31 cellular contexts compared by ENCODE assay signal in genomic region chr6:39850897-39851296, GRCh38. TPM values are rescaled to one million over a fixed set of nuclear protein-coding genes. Genes with fewer than 3 reads are reported as not detected.
DNase-seq lines count a peak whose midpoint lies in the region; FAIRE-seq and TF ChIP-seq lines count a peak whose summit lies in the region.
"Had no signal": no experiment of that assay in that cellular context is flagged by ENCODE, and none has a peak within 500 bp of the region (broad histone marks: within the 10 kb centered on the region; RNA-seq: fewer than 3 reads in every experiment).

No MANE protein-coding gene starts in this region.

- H3K4me3 ChIP-seq in OCI-LY3 (ENCODE audit: low read length) (no peak overlapping the region), esophagus squamous epithelium (no peak overlapping the region), stomach (no peak overlapping the region)
- H3K4me3 ChIP-seq: lower lobe of right lung, mucosa of descending colon, pancreas, Peyer's patch had no signal

- TF ChIP-seq CTCF in OCI-LY3 (IDR thresholded peaks at IDR 0.05; ENCODE audit: low read depth, low read length), result no peak
- no peak for TF ChIP-seq CTCF in esophagus squamous epithelium (IDR thresholded peaks at IDR 0.05)
- TF ChIP-seq CTCF in stomach (IDR thresholded peaks at IDR 0.05), result no peak

- H3K9me3 ChIP-seq in OCI-LY3 (ENCODE audit: insufficient read depth, low read length) (no peaks in the 10 kb centered on the region), esophagus squamous epithelium (no peaks in the 10 kb centered on the region), stomach (no peaks in the 10 kb centered on the region)
- H3K9me3 ChIP-seq: lower lobe of right lung, mucosa of descending colon, pancreas, Peyer's patch had no signal

- no peak for TF ChIP-seq POLR2A in esophagus squamous epithelium (IDR thresholded peaks at IDR 0.05)
- TF ChIP-seq POLR2A in stomach (IDR thresholded peaks at IDR 0.05), result no peak

- no peaks in the 10 kb centered on the region for H3K79me2 ChIP-seq in OCI-LY3 (ENCODE audit: low read length)

- H3K27me3 ChIP-seq in OCI-LY3 (ENCODE audit: low read depth, low read length) (no peaks in the 10 kb centered on the region), esophagus squamous epithelium (no peaks in the 10 kb centered on the region), stomach (no peaks in the 10 kb centered on the region)
- H3K27me3 ChIP-seq: brain microvascular endothelial cell, pancreas, Peyer's patch had no signal

- H3K4me1 ChIP-seq in OCI-LY3 (ENCODE audit: low read length) (peaks cover 20% of the 10 kb centered on the region), esophagus squamous epithelium (peaks cover 0 to 85% (median 5%) of the 10 kb centered on the region in 3 donors), stomach (peaks cover 27 to 80% (median 55%) of the 10 kb centered on the region in 4 donors)

- WGBS in esophagus squamous epithelium, 2 donors, result 17 to 21% methylated on average over 1 of the region's 1 CpG
- 42 to 58% (median 47%) methylated on average over 1 of the region's 1 CpG for WGBS in stomach, 5 donors

- H4K20me1 ChIP-seq in OCI-LY3 (ENCODE audit: insufficient read depth, low read length), result no peaks in the 10 kb centered on the region

- H3K4me2 ChIP-seq in OCI-LY3 (ENCODE audit: low read length), result peak overlapping the region; percentile 18; the same call in 1 of the 2 replicates

- no peak overlapping the region for H3K27ac ChIP-seq in OCI-LY3 (ENCODE audit: low read length)
- peak overlapping the region in 3 of 4 donors; percentile 46 to 48 (median 48) for H3K27ac ChIP-seq in esophagus squamous epithelium
- H3K27ac ChIP-seq in stomach, result peak overlapping the region in 3 of 5 donors; percentile 24 to 51 (median 45)
- H3K27ac ChIP-seq: brain microvascular endothelial cell, lower lobe of right lung, pancreas had no signal

- no peak for TF ChIP-seq EP300 in stomach (IDR thresholded peaks at IDR 0.05)

- no peak overlapping the region for H2AFZ ChIP-seq in OCI-LY3 (ENCODE audit: low read depth, low read length)

- H3K36me3 ChIP-seq in OCI-LY3 (replicated peaks; ENCODE audit: low read depth, low read length) (no peaks in the 10 kb centered on the region), esophagus squamous epithelium (no peaks in the 10 kb centered on the region), stomach (no peaks in the 10 kb centered on the region)
- H3K36me3 ChIP-seq: brain microvascular endothelial cell, lower lobe of right lung, pancreas, Peyer's patch had no signal

- DNase-seq in NCI-H2029 (lab: John Stamatoyannopoulos, UW), result peak; percentile 55
- DNase-seq in NCI-H2029 treated with DMSO at 0.1 percent for 48 hours (lab: John Stamatoyannopoulos, UW), result no peak
- no peak for DNase-seq in esophagus squamous epithelium (lab: John Stamatoyannopoulos, UW)
- DNase-seq in stomach, result no peak
- DNase-seq in stimulated activated CD8-positive, alpha-beta memory T cell treated with anti-CD3 and anti-CD28 coated beads, Interleukin-4, amount 100 ng/mL, for 48 hours, result no peak
- DNase-seq in HTR-8/SVneo (ENCODE audit: insufficient read length, low spot score), result no peak
- no peak for DNase-seq in retina
- DNase-seq: activated CD4-positive, alpha-beta T cell treated with anti-CD3 and anti-CD28 coated beads for 1 hour; activated naive CD4-positive, alpha-beta T cell; activated T-cell treated with anti-CD3 and anti-CD28 coated beads, Interleukin-2, amount 50 U/mL, for 1 hour; AML-193; brain microvascular endothelial cell; CD4-positive, alpha-beta memory T cell; DMS153; GDM1; lower lobe of right lung; mucosa of descending colon; NCI-H1092 treated with DMSO at 0.1 percent for 48 hours; nephron progenitor cell; NK-92 treated with Interleukin-12 subunit alpha and Interleukin-12 subunit beta, amount 100 ng/mL, for 24 hours; pancreas; Peyer's patch; right cardiac atrium had no signal

- FAIRE-seq in HTR-8/SVneo (lab: Jason Lieb, UNC), result no peak
- FAIRE-seq: colon, H54, HepG2, islet of Langerhans, pancreas, urothelium cell line had no signal

- no peak overlapping the region for H3K9ac ChIP-seq in OCI-LY3 (ENCODE audit: low read length)

- intact Hi-C loops in esophagus squamous epithelium (cut with DNase I), result no loop called here
- intact Hi-C loops in stomach (cut with DNase I; ENCODE audit: low total_unique reads), result no loop called here

RNA-seq across cellular contexts. Expression of gene DAAM2, which starts 58.7 kb away (rescaled TPM):
- total RNA-seq in esophagus squamous epithelium (10 to 100 TPM in 2 of 4 donors, 1 to 10 TPM in 2; 3.7 to 55.9 (median 11.9) TPM), stomach (10 to 100 TPM in 4 of 5 donors, 1 to 10 TPM in 1; 9.3 to 78.8 (median 35.7) TPM)
- 10 to 100 TPM; 15.1 to 18.5 (median 17.9) TPM for polyA plus RNA-seq in stomach
- total RNA-seq: A172; CD4-positive, alpha-beta memory T cell; HepG2; NCI-H460 had no signal
- polyA plus RNA-seq: CD4-positive, alpha-beta memory T cell had no signal
